Comparison of ENCODE assay signal across 22 cellular contexts in the genomic region with DNA sequence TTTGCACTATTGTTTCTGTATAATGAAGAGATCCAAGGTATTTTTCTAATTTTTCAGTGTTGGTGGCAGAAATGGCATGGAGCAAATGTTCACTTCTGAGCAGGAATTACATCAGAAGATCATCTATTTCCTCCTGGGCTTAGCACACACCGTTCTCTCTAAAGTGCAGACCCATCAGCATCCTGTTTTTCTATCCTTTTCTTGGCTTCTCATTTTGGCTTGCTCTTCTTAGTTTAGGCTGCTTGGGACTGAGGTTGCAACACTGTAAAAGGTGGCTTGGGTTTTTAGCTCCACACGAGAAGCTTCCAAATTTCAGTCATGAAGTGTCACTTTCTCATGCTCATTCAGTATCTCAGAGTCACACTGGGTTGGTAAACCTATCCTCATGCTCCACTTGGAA.
DNase-seq lines count a peak whose midpoint lies in the region; ATAC-seq and TF ChIP-seq lines count a peak whose summit lies in the region.
"Had no signal": no experiment of that assay in that cellular context is flagged by ENCODE, and none has a peak within 500 bp of the region (broad histone marks: within the 10 kb centered on the region; RNA-seq: fewer than 3 reads in every experiment).

No MANE protein-coding gene starts in this region.

- H3K9me3 Mint-ChIP-seq in T-helper 2 cell treated with Interferon-gamma antibody and Interleukin-4, amounts not matched to agents 5 μg/mL and 100 μg/mL, for 36 hours = no peaks in the 10 kb centered on the region

- TF ChIP-seq EP300 in SK-N-SH (IDR thresholded peaks at IDR 0.05; ENCODE audit: borderline replicate concordance in 1 of 2, low read depth in 1 of 2, low read length in 1 of 2) = no peak

- H3K36me3 Mint-ChIP-seq in T-helper 2 cell treated with Interferon-gamma antibody and Interleukin-4, amounts not matched to agents 5 μg/mL and 100 μg/mL, for 36 hours (ENCODE audit: low read depth) = no peaks in the 10 kb centered on the region
- H3K36me3 Mint-ChIP-seq: CD4-positive, CD25-positive, alpha-beta regulatory T cell; IgD-negative memory B cell had no signal

- H3K27ac ChIP-seq in SK-N-SH (ENCODE audit: low read depth in 2 of 2, low read length in 1 of 2) = peak overlapping the region in 1 of 2 experiments; percentile 67; a peak in 2 of 4 replicates
- H3K27ac ChIP-seq in subcutaneous abdominal adipose tissue (ENCODE audit: low read depth, low read length) = peak overlapping the region; percentile 9
- H3K27ac ChIP-seq in smooth muscle cell (ENCODE audit: low read depth) = no peak overlapping the region
- H3K27ac ChIP-seq: PC-9, RWPE1 had no signal

- H3F3A ChIP-seq in SK-N-SH (replicated peaks; ENCODE audit: insufficient read depth) = peaks cover 26% of the 10 kb centered on the region
- H3F3A ChIP-seq in smooth muscle cell (ENCODE audit: low read depth) = no peaks in the 10 kb centered on the region

- ATAC-seq in SK-N-SH treated with all-trans-retinoic acid at 6 μM for 48 hours = no peak

- H4K20me1 ChIP-seq in SK-N-SH (ENCODE audit: insufficient read depth) (no peaks in the 10 kb centered on the region), smooth muscle cell (ENCODE audit: low read depth) (no peaks in the 10 kb centered on the region)

- H3K27me3 ChIP-seq in SK-N-SH (ENCODE audit: insufficient read depth) (no peaks in the 10 kb centered on the region), subcutaneous abdominal adipose tissue (ENCODE audit: control insufficient read depth in 5 of 5, insufficient read depth in 4 of 5, low read length in 5 of 5) (no peaks in the 10 kb centered on the region), smooth muscle cell (ENCODE audit: low read depth) (peaks cover 6% of the 10 kb centered on the region)
- H3K27me3 ChIP-seq: BE2C had no signal

- CTCF ChIA-PET in SK-N-SH (lab: Yijun Ruan, JAX) = interaction anchor here (1.3 to 1.4 kb wide), 2 partner anchors 28 to 38 kb away, joined by 3 read pairs; no protein-coding TSS in a partner anchor

- no peak overlapping the region for H3K27ac Mint-ChIP-seq in T-helper 2 cell treated with Interferon-gamma antibody and Interleukin-4, amounts not matched to agents 5 μg/mL and 100 μg/mL, for 36 hours
- H3K27ac Mint-ChIP-seq: CD4-positive, CD25-positive, alpha-beta regulatory T cell; IgD-negative memory B cell had no signal

- peaks cover 2% of the 10 kb centered on the region for H3K4me1 Mint-ChIP-seq in T-helper 2 cell treated with Interferon-gamma antibody and Interleukin-4, amounts not matched to agents 5 μg/mL and 100 μg/mL, for 36 hours (ENCODE audit: low read depth)
- H3K4me1 Mint-ChIP-seq: IgD-negative memory B cell had no signal

- DNase-seq in SK-N-SH (no peak), choroid plexus epithelial cell (ENCODE audit: low read depth) (peak; percentile 40), iris pigment epithelial cell (ENCODE audit: low read depth) (peak; percentile 53), smooth muscle cell (lab: John Stamatoyannopoulos, UW; ENCODE audit: unreplicated experiment) (no peak)
- DNase-seq in T-helper 2 cell treated with Interferon-gamma antibody and Interleukin-4, amounts not matched to agents 5 μg/mL and 100 μg/mL, for 36 hours (ENCODE audit: low spot score) = no peak
- no peak for DNase-seq in activated CD4-positive, alpha-beta T cell treated with anti-CD3 and anti-CD28 coated beads, Interleukin-2, amount 50 U/mL, for 1 hour
- DNase-seq: 8988T; BE2C; Caco-2; CD4-positive, CD25-positive, alpha-beta regulatory T cell; GDM1; H7; MV-4-11; NCI-H1436; NCI-H2029; NCI-H526; PC-9; SIG-M5 had no signal

- TF ChIP-seq RAD21 in SK-N-SH (IDR thresholded peaks at IDR 0.05; ENCODE audit: low read length) = no peak

- WGBS in SK-N-SH (ENCODE audit: low lambda C conversion rate) = 76% methylated on average over 2 of the region's 2 CpGs
- 72% methylated on average over 2 of the region's 2 CpGs for WGBS in smooth muscle cell (ENCODE audit: low lambda C conversion rate)

- no peaks in the 10 kb centered on the region for H3K9me2 ChIP-seq in SK-N-SH

- POLR2A ChIA-PET in SK-N-SH (lab: Yijun Ruan, JAX) = no interaction called here

- H2AFZ ChIP-seq in SK-N-SH (ENCODE audit: low read depth) (peak overlapping the region; percentile 53), smooth muscle cell (ENCODE audit: low read depth) (no peak overlapping the region)
- H2AFZ ChIP-seq: PC-9 had no signal

- TF ChIP-seq CTCF in SK-N-SH (IDR thresholded peaks at IDR 0.05) (no peak), choroid plexus epithelial cell (conservative IDR thresholded peaks at IDR 0.05; ENCODE audit: low read depth, low read length) (no peak), smooth muscle cell (IDR thresholded peaks at IDR 0.05; ENCODE audit: borderline replicate concordance, insufficient read depth, poor library complexity, severe bottlenecking) (no peak)

- H3K9me3 ChIP-seq in SK-N-SH (no peaks in the 10 kb centered on the region), subcutaneous abdominal adipose tissue (ENCODE audit: control insufficient read depth in 5 of 5, low read length in 5 of 5) (no peaks in the 10 kb centered on the region), smooth muscle cell (replicated peaks; ENCODE audit: low read depth) (no peaks in the 10 kb centered on the region)
- H3K9me3 ChIP-seq: BE2C, Caco-2 had no signal

- H3K4me1 ChIP-seq in SK-N-SH (ENCODE audit: control insufficient read depth in 1 of 2, insufficient read depth in 2 of 2, low read depth in 1 of 2, low read length in 1 of 2) (peaks cover 0 to 17% of the 10 kb centered on the region in 2 experiments; a peak in 2 of 4 replicates), subcutaneous abdominal adipose tissue (ENCODE audit: control insufficient read depth in 5 of 5, insufficient read depth in 5 of 5, low read length in 5 of 5) (peaks cover 0 to 24% (median 12%) of the 10 kb centered on the region in 5 donors), smooth muscle cell (ENCODE audit: low read depth) (no peaks in the 10 kb centered on the region)
- H3K4me1 ChIP-seq: BE2C, Caco-2 had no signal

- peaks cover 5% of the 10 kb centered on the region for H3K27me3 Mint-ChIP-seq in T-helper 2 cell treated with Interferon-gamma antibody and Interleukin-4, amounts not matched to agents 5 μg/mL and 100 μg/mL, for 36 hours (ENCODE audit: low read depth)
- H3K27me3 Mint-ChIP-seq: CD4-positive, CD25-positive, alpha-beta regulatory T cell had no signal

- H3K4me3 Mint-ChIP-seq in T-helper 2 cell treated with Interferon-gamma antibody and Interleukin-4, amounts not matched to agents 5 μg/mL and 100 μg/mL, for 36 hours = no peak overlapping the region
- H3K4me3 Mint-ChIP-seq: CD4-positive, CD25-positive, alpha-beta regulatory T cell; IgD-negative memory B cell had no signal

- H3K4me2 ChIP-seq in SK-N-SH = no peak overlapping the region
- no peak overlapping the region for H3K4me2 ChIP-seq in smooth muscle cell
- H3K4me2 ChIP-seq: PC-9 had no signal

- H3K79me2 ChIP-seq in SK-N-SH (ENCODE audit: insufficient read depth) (no peaks in the 10 kb centered on the region), smooth muscle cell (ENCODE audit: low read depth) (no peaks in the 10 kb centered on the region)

- H3K9ac ChIP-seq in SK-N-SH (no peak overlapping the region), subcutaneous abdominal adipose tissue (ENCODE audit: low read length in 5 of 5) (no peak overlapping the region), smooth muscle cell (ENCODE audit: low read depth) (no peak overlapping the region)

- H3K36me3 ChIP-seq in SK-N-SH (replicated peaks in 1 of 2; ENCODE audit: control insufficient read depth in 1 of 2, insufficient read depth in 2 of 2, low read length in 1 of 2) = no peaks in the 10 kb centered on the region
- H3K36me3 ChIP-seq in subcutaneous abdominal adipose tissue (ENCODE audit: control insufficient read depth in 5 of 5, insufficient read depth in 5 of 5, low read length in 5 of 5) = no peaks in the 10 kb centered on the region
- H3K36me3 ChIP-seq in smooth muscle cell (ENCODE audit: low read depth) = no peaks in the 10 kb centered on the region
- H3K36me3 ChIP-seq: BE2C had no signal

- H3K4me3 ChIP-seq in SK-N-SH (ENCODE audit: low read depth in 2 of 2, low read length in 1 of 2) (no peak overlapping the region), choroid plexus epithelial cell (ENCODE audit: low read depth, low read length) (no peak overlapping the region), subcutaneous abdominal adipose tissue (ENCODE audit: low read depth in 1 of 5, low read length in 5 of 5) (no peak overlapping the region), smooth muscle cell (no peak overlapping the region)
- H3K4me3 ChIP-seq: PC-9 had no signal

TF ChIP-seq in SK-N-SH, 30 proteins besides CTCF, POLR2A, EP300 and RAD21 (continues in another document):
- TF ChIP-seq, protein P1, sequence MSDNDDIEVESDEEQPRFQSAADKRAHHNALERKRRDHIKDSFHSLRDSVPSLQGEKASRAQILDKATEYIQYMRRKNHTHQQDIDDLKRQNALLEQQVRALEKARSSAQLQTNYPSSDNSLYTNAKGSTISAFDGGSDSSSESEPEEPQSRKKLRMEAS (IDR thresholded peaks at IDR 0.05; ENCODE audit: low read depth) = no peak

TF ChIP-seq in SK-N-SH treated with all-trans-retinoic acid at 6 μM for 48 hours, 23 proteins besides CTCF, POLR2A, EP300 and RAD21 (continues in another document):
- no peak for TF ChIP-seq ZNF8 (CRISPR knock-in tag; IDR thresholded peaks at IDR 0.05)
- TF ChIP-seq BACH2 (CRISPR knock-in tag; IDR thresholded peaks at IDR 0.05; ENCODE audit: borderline replicate concordance) = no peak
- no peak for TF ChIP-seq TOX (CRISPR knock-in tag; IDR thresholded peaks at IDR 0.05; ENCODE audit: borderline replicate concordance)
- TF ChIP-seq SNAI2 (CRISPR knock-in tag; IDR thresholded peaks at IDR 0.05) = no peak
- TF ChIP-seq GLIS3 (CRISPR knock-in tag; IDR thresholded peaks at IDR 0.05) = no peak
- TF ChIP-seq CSRNP3 (CRISPR knock-in tag; IDR thresholded peaks at IDR 0.05) = no peak
- TF ChIP-seq CSDC2 (CRISPR knock-in tag; IDR thresholded peaks at IDR 0.05) = no peak
- no peak for TF ChIP-seq ESRRG (CRISPR knock-in tag; IDR thresholded peaks at IDR 0.05)

Comparison
In these comparisons a context has a peak if more than half of its experiments do, and no peak if none do; other contexts are left out.
1. DNase-seq: peak in choroid plexus epithelial cell (single experiment) and iris pigment epithelial cell (single experiment); none in SK-N-SH (single experiment), T-helper 2 cell treated with Interferon-gamma antibody and Interleukin-4, amounts not matched to agents 5 μg/mL and 100 μg/mL, for 36 hours (single experiment), activated CD4-positive, alpha-beta T cell treated with anti-CD3 and anti-CD28 coated beads, Interleukin-2, amount 50 U/mL, for 1 hour (single experiment) and smooth muscle cell (single experiment).